ENCODE assay signal across 17 cellular contexts in the genomic region with DNA sequence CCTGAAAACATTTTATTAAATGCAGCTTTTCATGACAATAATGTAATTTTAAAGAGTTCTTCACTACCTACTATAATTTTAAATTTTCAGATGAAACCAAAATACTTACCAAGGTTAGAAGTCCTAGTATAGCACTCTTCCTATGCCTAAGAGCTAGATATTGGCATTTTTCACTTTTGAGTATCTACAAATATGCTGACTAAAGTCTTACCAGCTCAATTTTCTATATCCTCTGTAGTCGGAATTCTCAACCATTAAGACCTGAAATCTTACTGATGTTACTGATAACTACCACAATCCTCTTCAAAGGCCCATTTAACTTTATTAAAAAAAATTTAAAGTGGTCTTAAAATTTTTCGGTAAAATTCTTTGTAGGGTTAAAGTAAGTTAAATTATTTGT. TPM values are rescaled to one million over a fixed set of nuclear protein-coding genes. Genes with fewer than 3 reads are reported as not detected.
DNase-seq lines count a peak whose midpoint lies in the region; ATAC-seq and TF ChIP-seq lines count a peak whose summit lies in the region.
"Had no signal": no experiment of that assay in that cellular context is flagged by ENCODE, and none has a peak within 500 bp of the region (broad histone marks: within the 10 kb centered on the region; RNA-seq: fewer than 3 reads in every experiment).

No MANE protein-coding gene starts in this region.

- peak overlapping the region; percentile 31 to 71 (median 44) for H3K27ac ChIP-seq in thyroid gland
- no peak overlapping the region for H3K27ac ChIP-seq in SJCRH30
- H3K27ac ChIP-seq in dorsolateral prefrontal cortex: peak overlapping the region in 1 of 59 donors; percentile 8
- no peak overlapping the region for H3K27ac ChIP-seq in A673 (ENCODE audit: low read depth, low read length, poor library complexity, severe bottlenecking)

- H3K27me3 Mint-ChIP-seq in natural killer cell (ENCODE audit: low read depth in 2 of 2) (no peaks in the 10 kb centered on the region), T-helper 17 cell (no peaks in the 10 kb centered on the region), memory B cell (no peaks in the 10 kb centered on the region)
- no peaks in the 10 kb centered on the region for H3K27me3 Mint-ChIP-seq in natural killer cell treated with Interleukin-12 subunit alpha and Interleukin-12 subunit beta and Interleukin-15 and Interleukin-18, amount 100 ng/mL, for 72 hours

- ATAC-seq in natural killer cell (no peak), T-helper 17 cell (no peak), memory B cell (ENCODE audit: low read depth) (no peak)
- no peak for ATAC-seq in natural killer cell treated with Interleukin-12 subunit alpha and Interleukin-12 subunit beta and Interleukin-15 and Interleukin-18, amount 100 ng/mL, for 72 hours
- ATAC-seq: CD8-positive, alpha-beta T cell had no signal

- no peaks in the 10 kb centered on the region for H3K27me3 ChIP-seq in thyroid gland
- no peaks in the 10 kb centered on the region for H3K27me3 ChIP-seq in SJCRH30
- H3K27me3 ChIP-seq in dorsolateral prefrontal cortex: no peaks in the 10 kb centered on the region
- no peaks in the 10 kb centered on the region for H3K27me3 ChIP-seq in A673 (replicated peaks; ENCODE audit: insufficient read depth, low read depth, low read length, poor library complexity)

- POLR2A ChIA-PET in A673 (lab: Charles Lee; ENCODE audit: low non-redundant PET): no interaction called here

- H3K4me1 ChIP-seq in thyroid gland: peaks cover 42 to 47% of the 10 kb centered on the region in 2 donors
- H3K4me1 ChIP-seq in SJCRH30: no peaks in the 10 kb centered on the region
- H3K4me1 ChIP-seq in A673 (ENCODE audit: insufficient read depth, low read length, poor library complexity, severe bottlenecking): no peaks in the 10 kb centered on the region

- DNase-seq in natural killer cell (no peak), T-helper 17 cell (no peak), memory B cell (ENCODE audit: low spot score in 2 of 2) (no peak), thyroid gland (no peak), SJCRH30 (no peak), dorsolateral prefrontal cortex (no peak), A673 (ENCODE audit: low spot score) (no peak)
- no peak for DNase-seq in natural killer cell treated with Interleukin-12 subunit alpha and Interleukin-12 subunit beta and Interleukin-15 and Interleukin-18, amount 100 ng/mL, for 72 hours (ENCODE audit: low spot score)
- DNase-seq: 8988T; ACHN; Calu3; CD8-positive, alpha-beta T cell; DMS79 treated with DMSO at 0.1 percent for 48 hours; GF-D8; HCEC 1CT; KBM-7 had no signal

- no peaks in the 10 kb centered on the region for H3K9me3 Mint-ChIP-seq in natural killer cell
- H3K9me3 Mint-ChIP-seq in natural killer cell treated with Interleukin-12 subunit alpha and Interleukin-12 subunit beta and Interleukin-15 and Interleukin-18, amount 100 ng/mL, for 72 hours: no peaks in the 10 kb centered on the region
- H3K9me3 Mint-ChIP-seq in memory B cell: no peaks in the 10 kb centered on the region
- H3K9me3 Mint-ChIP-seq: CD8-positive, alpha-beta T cell had no signal

- H3K9me3 ChIP-seq in T-helper 17 cell (ENCODE audit: control insufficient read depth, low read length, poor library complexity, severe bottlenecking): no peaks in the 10 kb centered on the region
- H3K9me3 ChIP-seq in thyroid gland: no peaks in the 10 kb centered on the region
- H3K9me3 ChIP-seq in SJCRH30 (replicated peaks): no peaks in the 10 kb centered on the region
- no peaks in the 10 kb centered on the region for H3K9me3 ChIP-seq in A673 (ENCODE audit: low read depth, low read length, poor library complexity, severe bottlenecking)

- CTCF ChIA-PET in A673 (lab: Charles Lee): no interaction called here

- no peak for TF ChIP-seq CTCF in natural killer cell (IDR thresholded peaks at IDR 0.05)
- no peak for TF ChIP-seq CTCF in thyroid gland (IDR thresholded peaks at IDR 0.05)
- no peak for TF ChIP-seq CTCF in dorsolateral prefrontal cortex (IDR thresholded peaks at IDR 0.05 in 54 of 56, conservative IDR thresholded peaks at IDR 0.05 in 2 of 56; ENCODE audit: low read depth in 1 of 56, partially characterized antibody in 56 of 56)
- no peak for TF ChIP-seq CTCF in A673 (conservative IDR thresholded peaks at IDR 0.05; ENCODE audit: low read depth, low read length)

- WGBS in thyroid gland, 2 donors: 71 to 75% methylated on average over 2 of the region's 2 CpGs

- H3K27ac Mint-ChIP-seq in natural killer cell: peak overlapping the region; percentile 4 to 19
- no peak overlapping the region for H3K27ac Mint-ChIP-seq in natural killer cell treated with Interleukin-12 subunit alpha and Interleukin-12 subunit beta and Interleukin-15 and Interleukin-18, amount 100 ng/mL, for 72 hours
- H3K27ac Mint-ChIP-seq in T-helper 17 cell: peak overlapping the region; percentile 69
- peak overlapping the region; percentile 55 for H3K27ac Mint-ChIP-seq in memory B cell

- H3K4me3 ChIP-seq in thyroid gland (replicated peaks in 1 of 3) (no peak overlapping the region), SJCRH30 (no peak overlapping the region), dorsolateral prefrontal cortex (no peak overlapping the region), A673 (ENCODE audit: low read depth, low read length, poor library complexity, severe bottlenecking) (no peak overlapping the region)

- peaks cover 0 to 4% of the 10 kb centered on the region in 2 donors for H3K36me3 ChIP-seq in thyroid gland
- H3K36me3 ChIP-seq in SJCRH30: peaks cover 14% of the 10 kb centered on the region
- H3K36me3 ChIP-seq in A673 (ENCODE audit: insufficient read depth, low read length, poor library complexity, severe bottlenecking): peaks cover 28% of the 10 kb centered on the region

- H3K4me1 Mint-ChIP-seq in natural killer cell (no peaks in the 10 kb centered on the region), T-helper 17 cell (peaks cover 10% of the 10 kb centered on the region), memory B cell (no peaks in the 10 kb centered on the region)
- peaks cover 0 to 7% of the 10 kb centered on the region in 2 donors for H3K4me1 Mint-ChIP-seq in natural killer cell treated with Interleukin-12 subunit alpha and Interleukin-12 subunit beta and Interleukin-15 and Interleukin-18, amount 100 ng/mL, for 72 hours (ENCODE audit: low read depth in 2 of 2)

- TF ChIP-seq POLR2A in thyroid gland (IDR thresholded peaks at IDR 0.05): no peak

- H3K36me3 Mint-ChIP-seq in natural killer cell (peaks cover 8% of the 10 kb centered on the region), T-helper 17 cell (ENCODE audit: low read depth) (peaks cover 9% of the 10 kb centered on the region), memory B cell (peaks cover 36% of the 10 kb centered on the region)
- H3K36me3 Mint-ChIP-seq in natural killer cell treated with Interleukin-12 subunit alpha and Interleukin-12 subunit beta and Interleukin-15 and Interleukin-18, amount 100 ng/mL, for 72 hours: peaks cover 15% of the 10 kb centered on the region

- no TSS peak for BruUV-seq in A673 (replicated peaks; lab: Mats Ljungman, UMichigan)

- H3K4me3 Mint-ChIP-seq in natural killer cell (no peak overlapping the region), T-helper 17 cell (no peak overlapping the region), memory B cell (no peak overlapping the region)
- H3K4me3 Mint-ChIP-seq in natural killer cell treated with Interleukin-12 subunit alpha and Interleukin-12 subunit beta and Interleukin-15 and Interleukin-18, amount 100 ng/mL, for 72 hours: no peak overlapping the region
- H3K4me3 Mint-ChIP-seq: CD8-positive, alpha-beta T cell had no signal

- intact Hi-C loops in natural killer cell (cut with micrococcal nuclease): no loop called here
- intact Hi-C loops in thyroid gland (cut with DNase I): no loop called here
- intact Hi-C loops in dorsolateral prefrontal cortex (cut with DNase I): no loop called here
- intact Hi-C loops in A673 (cut with micrococcal nuclease; ENCODE audit: unreplicated experiment): no loop called here

RNA-seq across cellular contexts. Expression of gene PREPL, which starts 32.0 kb away (rescaled TPM):
- 10 to 100 TPM; 17.2 to 23.2 (median 18.4) TPM for total RNA-seq in natural killer cell
- 10 to 100 TPM; 19.4 to 20.3 TPM for total RNA-seq in natural killer cell treated with Interleukin-12 subunit alpha and Interleukin-12 subunit beta and Interleukin-15 and Interleukin-18, amount 100 ng/mL, for 72 hours
- 10 to 100 TPM; 21.3 to 23.4 TPM for total RNA-seq in T-helper 17 cell
- 10 to 100 TPM; 70.0 to 93.2 (median 72.3) TPM for total RNA-seq in thyroid gland
- 64.1 and 74.0 TPM in 2 replicates for total RNA-seq in SJCRH30 (2014; rRNA removed; shearing (Covaris generic))
- 100 to 1,000 TPM; 114 to 573 (median 405) TPM for total RNA-seq in dorsolateral prefrontal cortex
- total RNA-seq in A673 (2021): 47.6 and 48.2 TPM in 2 replicates

RNA-seq across cellular contexts. Expression of gene CAMKMT, which starts 32.4 kb away (rescaled TPM):
- total RNA-seq in natural killer cell (10 to 100 TPM; 18.1 to 25.0 (median 20.6) TPM), T-helper 17 cell (10 to 100 TPM; 14.8 to 19.8 TPM), thyroid gland (10 to 100 TPM; 13.5 to 23.7 (median 17.2) TPM), dorsolateral prefrontal cortex (10 to 100 TPM; 10.0 to 32.5 (median 15.9) TPM), A673 (2021) (10.4 and 12.5 TPM in 2 replicates)
- total RNA-seq in natural killer cell treated with Interleukin-12 subunit alpha and Interleukin-12 subunit beta and Interleukin-15 and Interleukin-18, amount 100 ng/mL, for 72 hours: 10 to 100 TPM; 13.5 to 26.5 TPM
- 11.3 and 11.9 TPM in 2 replicates for total RNA-seq in SJCRH30 (2014; rRNA removed; shearing (Covaris generic))

RNA-seq across cellular contexts. Expression of gene SLC3A1, which starts 54.1 kb away (rescaled TPM):
- total RNA-seq in natural killer cell (under 1 TPM; 0.63 to 0.93 (median 0.82) TPM), T-helper 17 cell (under 1 TPM; 0.32 to 0.55 TPM), thyroid gland (not detected), dorsolateral prefrontal cortex (1 to 10 TPM in 47 of 120 experiments, under 1 TPM in 66, not detected in 7; 0.19 to 2.7 (median 0.90) TPM), A673 (2021) (not detected in 2 replicates)
- total RNA-seq in natural killer cell treated with Interleukin-12 subunit alpha and Interleukin-12 subunit beta and Interleukin-15 and Interleukin-18, amount 100 ng/mL, for 72 hours: under 1 TPM in 1 of 2 donors, not detected in 1; 0.59 TPM
- total RNA-seq in SJCRH30 (2014; rRNA removed; shearing (Covaris generic)): not detected in 2 replicates
- total RNA-seq: H1 had no signal

Comparison
In these comparisons a context has a peak if more than half of its experiments do, and no peak if none do; other contexts are left out.
1. H3K27ac Mint-ChIP-seq: peak in natural killer cell (2 of 2), T-helper 17 cell (single experiment) and memory B cell (single experiment); none in natural killer cell treated with Interleukin-12 subunit alpha and Interleukin-12 subunit beta and Interleukin-15 and Interleukin-18, amount 100 ng/mL, for 72 hours (0 of 2).
2. H3K27ac ChIP-seq: peak in thyroid gland (3 of 3); none in SJCRH30 (single experiment) and A673 (single experiment).